8 cellular contexts compared by ENCODE assay signal in genomic region chr4:76950052-76950845, GRCh38. TPM values are rescaled to one million over a fixed set of nuclear protein-coding genes. Genes with fewer than 3 reads are reported as not detected.
DNase-seq lines count a peak whose midpoint lies in the region; ATAC-seq, FAIRE-seq and TF ChIP-seq lines count a peak whose summit lies in the region.

No MANE protein-coding gene starts in this region.

- FAIRE-seq in urothelium cell line (lab: Jason Lieb, UNC): no peak

- TF ChIP-seq CTCF in AG04449 (IDR thresholded peaks at IDR 0.05; ENCODE audit: insufficient read depth, low read length, missing control alignments) (no peak), ovary (IDR thresholded peaks at IDR 0.05) (no peak)

- ATAC-seq in GM18867 (IDR thresholded peaks at IDR 0.05; ENCODE audit: unreplicated experiment) (peak; percentile 30), HG03103 (IDR thresholded peaks at IDR 0.05; ENCODE audit: low read depth, unreplicated experiment) (peak; percentile 18), Right ventricle myocardium inferior (peak; percentile 17)

- H3K4me3 Mint-ChIP-seq in activated naive CD4-positive, alpha-beta T cell treated with anti-CD3 and anti-CD28 coated beads, Interleukin-2, amount 50 U/mL, for 24 hours: peak overlapping the region; percentile 84

- peaks cover 10% of the 10 kb centered on the region for H3K4me1 ChIP-seq in ovary (ENCODE audit: insufficient read depth)

- peaks cover 2% of the 10 kb centered on the region for H3K36me3 Mint-ChIP-seq in activated naive CD4-positive, alpha-beta T cell treated with anti-CD3 and anti-CD28 coated beads, Interleukin-2, amount 50 U/mL, for 24 hours

- TF ChIP-seq POLR2A in ovary (IDR thresholded peaks at IDR 0.05): no peak

- no peaks in the 10 kb centered on the region for H3K9me3 ChIP-seq in ovary

- H3K36me3 ChIP-seq in ovary: no peaks in the 10 kb centered on the region

- peak overlapping the region; percentile 87 for H3K27ac Mint-ChIP-seq in activated naive CD4-positive, alpha-beta T cell treated with anti-CD3 and anti-CD28 coated beads, Interleukin-2, amount 50 U/mL, for 24 hours

- no peaks in the 10 kb centered on the region for H3K27me3 ChIP-seq in ovary

- H3K4me1 Mint-ChIP-seq in activated naive CD4-positive, alpha-beta T cell treated with anti-CD3 and anti-CD28 coated beads, Interleukin-2, amount 50 U/mL, for 24 hours: peaks cover 25% of the 10 kb centered on the region

- peak overlapping the region; percentile 85 to 92 for H3K27ac ChIP-seq in ovary

- no peak for TF ChIP-seq EP300 in ovary (IDR thresholded peaks at IDR 0.05)

- H3K4me3 ChIP-seq in AG04449 (ENCODE audit: low read depth, low read length) (peak overlapping the region; percentile 91), ovary (peak overlapping the region; percentile 66)

- POLR2A ChIA-PET in AG04449 (lab: Yijun Ruan, JAX): interaction anchor here (0.6 to 3.3 kb wide), 18 partner anchors 10 to 380 kb away, joined by 3 to 16 read pairs (median 4); partner anchors contain the start of gene CCNI

- 0 to 1% (median 0%) methylated on average over 62 to 64 of the region's 64 CpGs for WGBS in ovary, 3 donors

- H3K9me3 Mint-ChIP-seq in activated naive CD4-positive, alpha-beta T cell treated with anti-CD3 and anti-CD28 coated beads, Interleukin-2, amount 50 U/mL, for 24 hours: no peaks in the 10 kb centered on the region

- H3K27me3 Mint-ChIP-seq in activated naive CD4-positive, alpha-beta T cell treated with anti-CD3 and anti-CD28 coated beads, Interleukin-2, amount 50 U/mL, for 24 hours: peaks cover 8% of the 10 kb centered on the region

- intact Hi-C loops in Right ventricle myocardium inferior (cut with DNase I): loop anchor here (5.0 kb wide), 1 partner anchor 37 kb away; no protein-coding TSS in a partner anchor
- intact Hi-C loops in ovary (cut with DNase I): loop anchor here in 1 of 4 donors (10.0 kb wide), 1 partner anchor 125 kb away; the partner anchor contains the start of gene CCNI

- DNase-seq in AG04449 (ENCODE audit: low read depth, low spot score): no peak
- DNase-seq in SK-N-DZ (ENCODE audit: low spot score): peak; percentile 47
- DNase-seq in Right ventricle myocardium inferior (ENCODE audit: missing footprints): peak; percentile 77
- DNase-seq in ovary: peak; percentile 45 to 62 (median 55)
- DNase-seq in urothelium cell line (ENCODE audit: low spot score): peak; percentile 59

- CTCF ChIA-PET in AG04449 (lab: Yijun Ruan, JAX): interaction anchor here (0.8 to 1.2 kb wide), 2 partner anchors 17 to 193 kb away, joined by 3 read pairs; no protein-coding TSS in a partner anchor

RNA-seq across cellular contexts. Expression of gene SEPTIN11, which starts 0.7 kb away (rescaled TPM):
- 69.7 and 73.0 TPM in 2 replicates for polyA plus RNA-seq in SK-N-DZ (2014; cell fraction: cytosol; rRNA removed)
- 31.8 and 42.9 TPM in 2 replicates for polyA plus RNA-seq in SK-N-DZ (2014; cell fraction: nucleus; rRNA removed)
- 32.9 TPM for total RNA-seq in Right ventricle myocardium inferior
- total RNA-seq in ovary: 10 to 100 TPM; 29.9 to 86.0 (median 54.1) TPM
- 10 to 100 TPM; 24.3 to 43.6 TPM for polyA plus RNA-seq in ovary

RNA-seq across cellular contexts. Expression of gene SOWAHB, which starts 52.3 kb away (rescaled TPM):
- not detected in 2 replicates for polyA plus RNA-seq in SK-N-DZ (2014; cell fraction: cytosol; rRNA removed)
- not detected in 2 replicates for polyA plus RNA-seq in SK-N-DZ (2014; cell fraction: nucleus; rRNA removed)
- not detected for total RNA-seq in Right ventricle myocardium inferior
- total RNA-seq in ovary: 1 to 10 TPM in 1 of 7 donors, under 1 TPM in 3, not detected in 3; 0.10 to 1.3 (median 0.17) TPM
- under 1 TPM; 0.05 to 0.07 TPM for polyA plus RNA-seq in ovary
